9 cellular contexts compared by ENCODE assay signal in the genomic region with DNA sequence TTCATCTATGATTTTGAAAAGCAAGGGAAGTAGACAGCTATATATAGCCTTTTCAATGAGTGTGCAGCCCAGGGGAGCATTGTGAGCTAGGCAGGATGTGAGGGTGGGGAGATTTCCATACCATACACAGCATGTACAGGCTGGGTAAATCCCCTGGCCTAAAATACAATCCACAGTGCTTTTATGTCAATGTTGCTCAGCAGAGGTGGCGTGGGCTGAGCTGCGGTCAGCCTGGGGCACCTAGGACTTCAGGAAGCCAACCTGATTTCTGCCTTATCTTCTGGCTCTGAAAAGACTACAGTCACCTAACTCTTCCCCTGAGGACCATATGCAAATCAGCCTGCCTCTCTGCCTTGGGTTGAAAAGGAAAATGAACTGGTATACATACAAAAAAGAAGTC. TPM values are rescaled to one million over a fixed set of nuclear protein-coding genes. Genes with fewer than 3 reads are reported as not detected.
DNase-seq lines count a peak whose midpoint lies in the region; ATAC-seq lines count a peak whose summit lies in the region.
"Had no signal": no experiment of that assay in that cellular context is flagged by ENCODE, and none has a peak within 500 bp of the region (broad histone marks: within the 10 kb centered on the region; RNA-seq: fewer than 3 reads in every experiment).

No MANE protein-coding gene starts in this region.

- H3K27me3 Mint-ChIP-seq in activated CD8-positive, alpha-beta memory T cell treated with anti-CD3 and anti-CD28 coated beads, Interleukin-2, amount 10 ng/mL, durations not matched to agents 7 days and 5 days, result no peaks in the 10 kb centered on the region

- H3K4me3 Mint-ChIP-seq in activated CD8-positive, alpha-beta memory T cell treated with anti-CD3 and anti-CD28 coated beads, Interleukin-2, amount 10 ng/mL, durations not matched to agents 7 days and 5 days, result peak overlapping the region; percentile 59

- H3K27ac Mint-ChIP-seq in activated CD8-positive, alpha-beta memory T cell treated with anti-CD3 and anti-CD28 coated beads, Interleukin-2, amount 10 ng/mL, durations not matched to agents 7 days and 5 days, result peak overlapping the region; percentile 94

- H3K27ac ChIP-seq in substantia nigra (ENCODE audit: low read depth, low read length, poor library complexity, severe bottlenecking), result no peak overlapping the region

- peaks cover 4% of the 10 kb centered on the region for H3K36me3 Mint-ChIP-seq in activated CD8-positive, alpha-beta memory T cell treated with anti-CD3 and anti-CD28 coated beads, Interleukin-2, amount 10 ng/mL, durations not matched to agents 7 days and 5 days

- peaks cover 6% of the 10 kb centered on the region for H3K9me3 Mint-ChIP-seq in activated CD8-positive, alpha-beta memory T cell treated with anti-CD3 and anti-CD28 coated beads, Interleukin-2, amount 10 ng/mL, durations not matched to agents 7 days and 5 days (ENCODE audit: low read depth)

- H3K4me1 Mint-ChIP-seq in activated CD8-positive, alpha-beta memory T cell treated with anti-CD3 and anti-CD28 coated beads, Interleukin-2, amount 10 ng/mL, durations not matched to agents 7 days and 5 days, result peaks cover 62% of the 10 kb centered on the region

- ATAC-seq in HG03342 (IDR thresholded peaks at IDR 0.05; ENCODE audit: unreplicated experiment), result peak; percentile 99
- ATAC-seq in activated CD8-positive, alpha-beta memory T cell treated with anti-CD3 and anti-CD28 coated beads, Interleukin-2, amount 10 ng/mL, durations not matched to agents 7 days and 5 days, result peak; percentile 96

- DNase-seq in GM19240 (ENCODE audit: insufficient read length, low spot score) (peak; percentile 51), NCI-H2107 treated with DMSO at 0.1 percent for 48 hours (lab: John Stamatoyannopoulos, UW; ENCODE audit: unreplicated experiment) (no peak), substantia nigra (lab: John Stamatoyannopoulos, UW) (no peak), hepatic stellate cell (ENCODE audit: low spot score) (no peak), NCI-H2029 treated with DMSO at 0.1 percent for 48 hours (lab: John Stamatoyannopoulos, UW) (no peak)
- peak; percentile 87 for DNase-seq in activated CD8-positive, alpha-beta memory T cell treated with anti-CD3 and anti-CD28 coated beads, Interleukin-2, amount 10 ng/mL, durations not matched to agents 7 days and 5 days
- peak; percentile 85 to 87 for DNase-seq in stimulated activated CD4-positive, alpha-beta T cell treated with anti-CD3 and anti-CD28 coated beads, Interleukin-15, amount 100 ng/mL, for 48 hours (ENCODE audit: low read depth in 2 of 2)

- CTCF ChIA-PET in activated CD8-positive, alpha-beta memory T cell treated with anti-CD3 and anti-CD28 coated beads, Interleukin-2, amount 10 ng/mL, durations not matched to agents 7 days and 5 days (lab: Charles Lee), result interaction anchor here (0.9 to 2.6 kb wide), 12 partner anchors 10 to 47 kb away, joined by 3 to 7 read pairs (median 3); no protein-coding TSS in a partner anchor

RNA-seq across cellular contexts. Expression of a gene that starts 6.3 kb away (rescaled TPM):
- under 1 TPM in 1 of 2 experiments, not detected in 1; 0.09 TPM for total RNA-seq in activated CD8-positive, alpha-beta memory T cell treated with anti-CD3 and anti-CD28 coated beads, Interleukin-2, amount 10 ng/mL, durations not matched to agents 7 days and 5 days
- total RNA-seq: LHCN-M2 had no signal

RNA-seq across cellular contexts. Expression of a gene that starts 8.2 kb away (rescaled TPM):
- 100 to 1,000 TPM; 209 to 215 TPM for total RNA-seq in activated CD8-positive, alpha-beta memory T cell treated with anti-CD3 and anti-CD28 coated beads, Interleukin-2, amount 10 ng/mL, durations not matched to agents 7 days and 5 days

RNA-seq across cellular contexts. Expression of a gene that starts 29.7 kb away (rescaled TPM):
- 10 to 100 TPM; 15.8 to 17.0 TPM for total RNA-seq in activated CD8-positive, alpha-beta memory T cell treated with anti-CD3 and anti-CD28 coated beads, Interleukin-2, amount 10 ng/mL, durations not matched to agents 7 days and 5 days

Comparison
In these comparisons a context has a peak if more than half of its experiments do, and no peak if none do; other contexts are left out.
1. DNase-seq: peak in GM19240 (single experiment), activated CD8-positive, alpha-beta memory T cell treated with anti-CD3 and anti-CD28 coated beads, Interleukin-2, amount 10 ng/mL, durations not matched to agents 7 days and 5 days (single experiment) and stimulated activated CD4-positive, alpha-beta T cell treated with anti-CD3 and anti-CD28 coated beads, Interleukin-15, amount 100 ng/mL, for 48 hours (2 of 2); none in NCI-H2107 treated with DMSO at 0.1 percent for 48 hours (single experiment), substantia nigra (0 of 49), hepatic stellate cell (single experiment) and NCI-H2029 treated with DMSO at 0.1 percent for 48 hours (single experiment).